30 cellular contexts compared by ENCODE assay signal in the genomic region with DNA sequence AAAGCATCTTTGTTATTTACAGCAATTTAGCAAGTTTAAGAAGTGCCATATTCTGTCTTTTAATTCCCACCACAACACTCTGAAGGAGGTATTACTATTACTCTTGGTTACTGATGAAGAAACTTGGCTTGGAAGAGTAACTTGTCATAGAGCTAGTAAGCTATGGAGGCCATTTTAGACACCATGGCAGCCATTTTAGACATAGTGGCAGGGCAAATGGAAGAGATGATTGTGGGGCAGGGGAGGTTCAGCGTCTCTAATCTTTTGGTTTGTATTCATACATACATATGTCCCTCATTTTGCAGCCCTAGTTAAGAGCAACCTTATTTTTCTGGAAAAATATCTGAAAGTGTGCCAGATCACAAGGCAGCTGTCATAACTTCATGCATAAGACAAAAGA.
"Had no signal": no experiment of that assay in that cellular context is flagged by ENCODE, and none has a peak within 500 bp of the region (broad histone marks: within the 10 kb centered on the region; RNA-seq: fewer than 3 reads in every experiment).

No MANE protein-coding gene starts in this region.

- H3K9me3 Mint-ChIP-seq: activated CD4-positive, alpha-beta T cell treated with anti-CD3 and anti-CD28 coated beads, Interleukin-2, amount 10 ng/mL, durations not matched to agents 24 days and 14 days; activated naive CD4-positive, alpha-beta T cell treated with anti-CD3 and anti-CD28 coated beads, Interleukin-2, amount 10 ng/mL, durations not matched to agents 7 days and 5 days; activated T-cell treated with anti-CD3 and anti-CD28 coated beads, Interleukin-2, amount 50 U/mL, for 24 hours had no signal

- H3K36me3 ChIP-seq: esophagus muscularis mucosa, gastrocnemius medialis, heart left ventricle had no signal

- H3K4me3 Mint-ChIP-seq: activated CD4-positive, alpha-beta memory T cell treated with anti-CD3 and anti-CD28 coated beads, Interleukin-2, amount 10 ng/mL, durations not matched to agents 7 days and 5 days; activated CD4-positive, alpha-beta T cell treated with anti-CD3 and anti-CD28 coated beads for 36 hours; activated CD4-positive, alpha-beta T cell treated with anti-CD3 and anti-CD28 coated beads, Interleukin-2, amount 10 ng/mL, durations not matched to agents 24 days and 14 days; activated naive CD4-positive, alpha-beta T cell treated with anti-CD3 and anti-CD28 coated beads, Interleukin-2, amount 10 ng/mL, durations not matched to agents 7 days and 5 days; activated naive CD8-positive, alpha-beta T cell; activated T-cell treated with anti-CD3 and anti-CD28 coated beads, Interleukin-2, amount 50 U/mL, for 24 hours; activated T-cell treated with anti-CD3 and anti-CD28 coated beads, Interleukin-2, amount 50 U/mL, for 72 hours; effector memory CD8-positive, alpha-beta T cell; T-helper 17 cell had no signal

- H3K9me3 ChIP-seq: esophagus muscularis mucosa, gastrocnemius medialis had no signal

- DNase-seq: activated CD4-positive, alpha-beta memory T cell treated with anti-CD3 and anti-CD28 coated beads, Interleukin-2, amount 10 ng/mL, durations not matched to agents 7 days and 5 days; activated CD4-positive, alpha-beta T cell treated with anti-CD3 and anti-CD28 coated beads for 36 hours; activated CD4-positive, alpha-beta T cell treated with anti-CD3 and anti-CD28 coated beads, Interleukin-2, amount 10 ng/mL, durations not matched to agents 24 days and 14 days; activated CD4-positive, alpha-beta T cell treated with anti-CD3 and anti-CD28 coated beads, Interleukin-2, amount 50 U/mL, for 4 hours; activated CD4-positive, CD25-positive, alpha-beta regulatory T cell; activated CD4-positive, CD25-positive, alpha-beta regulatory T cell treated with anti-CD3 and anti-CD28 coated beads, Interleukin-2, amount 50 U/mL, for 72 hours; activated CD8-positive, alpha-beta memory T cell treated with anti-CD3 and anti-CD28 coated beads, Interleukin-2, amount 50 U/mL, for 48 hours; activated gamma-delta T cell; activated naive CD4-positive, alpha-beta T cell; activated naive CD4-positive, alpha-beta T cell treated with anti-CD3 and anti-CD28 coated beads, Interleukin-2, amount 10 ng/mL, durations not matched to agents 7 days and 5 days; activated T-cell treated with anti-CD3 and anti-CD28 coated beads for 4 hours; activated T-cell treated with anti-CD3 and anti-CD28 coated beads, Interleukin-2, amount 50 U/mL, for 24 hours; activated T-cell treated with anti-CD3 and anti-CD28 coated beads, Interleukin-2, amount 50 U/mL, for 72 hours; amniotic stem cell; anterior cingulate cortex; caudate nucleus; cortex of kidney; dermis blood vessel endothelial cell; effector CD4-positive, alpha-beta T cell; effector memory CD8-positive, alpha-beta T cell; erythroblast; foreskin keratinocyte; gastrocnemius medialis; glutamatergic neuron; heart left ventricle; T-helper 17 cell had no signal

- H3K27ac Mint-ChIP-seq: activated CD4-positive, alpha-beta memory T cell treated with anti-CD3 and anti-CD28 coated beads, Interleukin-2, amount 10 ng/mL, durations not matched to agents 7 days and 5 days; activated CD4-positive, alpha-beta T cell treated with anti-CD3 and anti-CD28 coated beads for 36 hours; activated CD4-positive, alpha-beta T cell treated with anti-CD3 and anti-CD28 coated beads, Interleukin-2, amount 10 ng/mL, durations not matched to agents 24 days and 14 days; activated naive CD4-positive, alpha-beta T cell treated with anti-CD3 and anti-CD28 coated beads, Interleukin-2, amount 10 ng/mL, durations not matched to agents 7 days and 5 days; activated naive CD8-positive, alpha-beta T cell; activated T-cell treated with anti-CD3 and anti-CD28 coated beads, Interleukin-2, amount 50 U/mL, for 24 hours; activated T-cell treated with anti-CD3 and anti-CD28 coated beads, Interleukin-2, amount 50 U/mL, for 72 hours; effector memory CD8-positive, alpha-beta T cell; T-helper 17 cell had no signal

- FAIRE-seq: astrocyte, colon had no signal

- ATAC-seq: activated CD4-positive, alpha-beta T cell treated with anti-CD3 and anti-CD28 coated beads for 36 hours; activated T-cell treated with anti-CD3 and anti-CD28 coated beads, Interleukin-2, amount 50 U/mL, for 72 hours; effector memory CD8-positive, alpha-beta T cell; foreskin keratinocyte; gastrocnemius medialis; heart left ventricle; T-helper 17 cell had no signal

- H3K36me3 Mint-ChIP-seq: activated naive CD4-positive, alpha-beta T cell treated with anti-CD3 and anti-CD28 coated beads, Interleukin-2, amount 10 ng/mL, durations not matched to agents 7 days and 5 days; activated naive CD8-positive, alpha-beta T cell had no signal

- H3K27me3 Mint-ChIP-seq: activated CD4-positive, alpha-beta memory T cell treated with anti-CD3 and anti-CD28 coated beads, Interleukin-2, amount 10 ng/mL, durations not matched to agents 7 days and 5 days; activated CD4-positive, alpha-beta T cell treated with anti-CD3 and anti-CD28 coated beads, Interleukin-2, amount 10 ng/mL, durations not matched to agents 24 days and 14 days; activated naive CD4-positive, alpha-beta T cell treated with anti-CD3 and anti-CD28 coated beads, Interleukin-2, amount 10 ng/mL, durations not matched to agents 7 days and 5 days had no signal

- H3K27ac ChIP-seq: esophagus muscularis mucosa, foreskin keratinocyte, gastrocnemius medialis, heart left ventricle had no signal

- H3K4me3 ChIP-seq: esophagus muscularis mucosa, gastrocnemius medialis, heart left ventricle had no signal

- H3K27me3 ChIP-seq: foreskin keratinocyte had no signal

- H3K4me1 ChIP-seq: esophagus muscularis mucosa, foreskin keratinocyte, gastrocnemius medialis, heart left ventricle had no signal

- H3K4me1 Mint-ChIP-seq: activated CD4-positive, alpha-beta memory T cell treated with anti-CD3 and anti-CD28 coated beads, Interleukin-2, amount 10 ng/mL, durations not matched to agents 7 days and 5 days; activated CD4-positive, alpha-beta T cell treated with anti-CD3 and anti-CD28 coated beads for 36 hours; activated CD4-positive, alpha-beta T cell treated with anti-CD3 and anti-CD28 coated beads, Interleukin-2, amount 10 ng/mL, durations not matched to agents 24 days and 14 days; activated naive CD4-positive, alpha-beta T cell treated with anti-CD3 and anti-CD28 coated beads, Interleukin-2, amount 10 ng/mL, durations not matched to agents 7 days and 5 days; T-helper 17 cell had no signal
